In genomic region chr20:653590-654426, GRCh38 we compare ENCODE assay signal across 8 cellular contexts. TPM values are rescaled to one million over a fixed set of nuclear protein-coding genes. Genes with fewer than 3 reads are reported as not detected.
DNase-seq lines count a peak whose midpoint lies in the region; ATAC-seq, FAIRE-seq and TF ChIP-seq lines count a peak whose summit lies in the region.

No MANE protein-coding gene starts in this region.

- H3K9me3 Mint-ChIP-seq in IgD-negative memory B cell: no peaks in the 10 kb centered on the region

- peaks cover 19% of the 10 kb centered on the region for H3K36me3 ChIP-seq in bronchial epithelial cell (ENCODE audit: control insufficient read depth, insufficient read depth, low read length)

- ATAC-seq in HG03159 (IDR thresholded peaks at IDR 0.05; ENCODE audit: unreplicated experiment): no peak

- TF ChIP-seq CTCF in 22Rv1 (IDR thresholded peaks at IDR 0.05) (peak; percentile 33; the same call in 1 of the 2 replicates), bronchial epithelial cell (IDR thresholded peaks at IDR 0.05; ENCODE audit: insufficient read depth, low read length, severe bottlenecking) (no peak)

- no peaks in the 10 kb centered on the region for H3K36me3 Mint-ChIP-seq in IgD-negative memory B cell

- DNase-seq in bronchial epithelial cell (ENCODE audit: low read depth) (no peak), HuH-7 (ENCODE audit: low spot score) (no peak), GDM1 (lab: John Stamatoyannopoulos, UW) (no peak)
- DNase-seq in activated effector memory CD4-positive, alpha-beta T cell treated with anti-CD3 and anti-CD28 coated beads, Interleukin-2, amount 50 U/mL, for 16 hours: no peak

- peak overlapping the region; percentile 88 for H3K4me3 ChIP-seq in bronchial epithelial cell (ENCODE audit: low read depth, low read length)
- peak overlapping the region; percentile 47 for H3K4me3 ChIP-seq in mononuclear cell (ENCODE audit: low read length)

- H3K27ac ChIP-seq in 22Rv1: peak overlapping the region; percentile 80

- H3K27me3 ChIP-seq in bronchial epithelial cell (ENCODE audit: control insufficient read depth, insufficient read depth, low read length): no peaks in the 10 kb centered on the region
- H3K27me3 ChIP-seq in mononuclear cell (ENCODE audit: insufficient read depth, low read length): no peaks in the 10 kb centered on the region

- no peak for FAIRE-seq in bronchial epithelial cell (lab: Jason Lieb, UNC)

- peak overlapping the region in 1 of 3 donors; percentile 29 for H3K27ac Mint-ChIP-seq in IgD-negative memory B cell

- H3K9me3 ChIP-seq in mononuclear cell (ENCODE audit: low read depth, low read length): no peaks in the 10 kb centered on the region

- H3K4me1 ChIP-seq in mononuclear cell (ENCODE audit: insufficient read depth, low read length): peaks cover 41% of the 10 kb centered on the region

- peaks cover 14 to 21% (median 20%) of the 10 kb centered on the region in 3 donors for H3K4me1 Mint-ChIP-seq in IgD-negative memory B cell

- H3K27me3 Mint-ChIP-seq in IgD-negative memory B cell: peaks cover 7% of the 10 kb centered on the region

- H3K4me3 Mint-ChIP-seq in IgD-negative memory B cell: peak overlapping the region; percentile 76 to 93 (median 85)

RNA-seq across cellular contexts. Expression of gene SRXN1, which starts 0.8 kb away (rescaled TPM):
- 5.5 TPM for polyA plus RNA-seq in IgD-negative memory B cell
- 99.5 and 146 TPM in 2 replicates for total RNA-seq in bronchial epithelial cell
- total RNA-seq in mononuclear cell: 35.2 TPM

RNA-seq across cellular contexts. Expression of gene SCRT2, which starts 21.8 kb away (rescaled TPM):
- polyA plus RNA-seq in IgD-negative memory B cell: not detected
- total RNA-seq in bronchial epithelial cell (not detected in 2 replicates), mononuclear cell (not detected)

RNA-seq across cellular contexts. Expression of gene TCF15, which starts 43.7 kb away (rescaled TPM):
- not detected for polyA plus RNA-seq in IgD-negative memory B cell
- total RNA-seq in bronchial epithelial cell (not detected in 2 replicates), mononuclear cell (not detected)
